Comparison of ENCODE assay signal across 7 cellular contexts in the genomic region with DNA sequence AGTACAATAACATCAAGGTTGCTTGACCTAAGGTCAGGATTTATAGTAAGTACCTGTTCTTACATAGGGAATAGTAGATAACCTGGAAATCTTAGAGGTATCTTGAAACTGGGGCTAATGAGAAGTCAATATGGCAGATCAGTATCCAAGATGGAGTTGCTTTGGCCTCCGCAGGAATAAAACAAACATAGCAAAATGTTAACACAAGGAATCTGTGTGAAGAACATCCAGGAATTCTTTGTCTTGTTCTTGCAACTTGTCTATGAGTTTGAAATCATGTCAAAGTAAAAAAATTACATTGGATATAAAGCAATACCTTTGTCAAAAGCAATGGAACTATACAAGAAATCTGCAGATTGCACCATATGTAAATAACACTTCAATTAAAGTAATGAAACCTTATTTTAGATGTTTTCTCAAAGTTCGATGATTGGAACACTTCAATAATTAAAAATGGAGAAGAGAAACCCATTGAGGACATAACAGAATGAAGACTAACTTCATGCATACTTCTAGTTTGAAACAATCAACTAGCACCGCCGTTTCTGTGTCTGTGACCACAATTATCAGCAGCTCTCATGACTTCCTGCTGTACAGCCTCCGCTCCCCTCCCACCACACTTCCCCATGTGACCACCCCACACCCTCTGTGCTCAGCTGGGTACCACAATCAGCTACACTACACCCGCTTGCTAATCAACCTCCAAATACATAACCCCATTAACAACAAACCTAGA. TPM values are rescaled to one million over a fixed set of nuclear protein-coding genes. Genes with fewer than 3 reads are reported as not detected.
DNase-seq lines count a peak whose midpoint lies in the region; ATAC-seq and TF ChIP-seq lines count a peak whose summit lies in the region.

No MANE protein-coding gene starts in this region.

- H3K36me3 Mint-ChIP-seq in T-cell: peaks cover 26% of the 10 kb centered on the region
- peaks cover 2% of the 10 kb centered on the region for H3K36me3 Mint-ChIP-seq in osteocyte (ENCODE audit: unreplicated experiment)

- no peak overlapping the region for H3K4me3 ChIP-seq in thyroid gland (replicated peaks in 1 of 3)

- TF ChIP-seq CTCF in osteocyte (IDR thresholded peaks at IDR 0.05): no peak
- no peak for TF ChIP-seq CTCF in thyroid gland (IDR thresholded peaks at IDR 0.05)

- H3K27ac Mint-ChIP-seq in T-cell (peak overlapping the region; percentile 53 to 68), osteocyte (ENCODE audit: unreplicated experiment) (no peak overlapping the region)

- no peaks in the 10 kb centered on the region for H3K27me3 Mint-ChIP-seq in T-cell
- H3K27me3 Mint-ChIP-seq in osteocyte (ENCODE audit: unreplicated experiment): no peaks in the 10 kb centered on the region

- WGBS in thyroid gland, 2 donors: 86% methylated on average over 6 of the region's 6 CpGs

- H3K36me3 ChIP-seq in thyroid gland: no peaks in the 10 kb centered on the region

- no peaks in the 10 kb centered on the region for H3K4me1 ChIP-seq in thyroid gland

- CTCF ChIA-PET in T-cell (lab: Charles Lee): interaction anchor here in 1 of 2 donors (0.6 to 0.7 kb wide), 3 partner anchors 24 to 209 kb away, joined by 3 to 4 read pairs (median 3); no protein-coding TSS in a partner anchor

- no peak overlapping the region for H3K27ac ChIP-seq in thyroid gland

- H3K4me1 Mint-ChIP-seq in T-cell (peaks cover 20 to 22% (median 20%) of the 10 kb centered on the region in 3 donors), osteocyte (ENCODE audit: unreplicated experiment) (no peaks in the 10 kb centered on the region)

- no peak for TF ChIP-seq POLR2A in thyroid gland (IDR thresholded peaks at IDR 0.05)

- ATAC-seq in HG02981 (IDR thresholded peaks at IDR 0.05; ENCODE audit: unreplicated experiment) (peak; percentile 99), T-cell (replicated peaks in 1 of 4) (peak; percentile 94 to 100 (median 100))

- H3K9me3 Mint-ChIP-seq in T-cell: no peaks in the 10 kb centered on the region
- H3K9me3 Mint-ChIP-seq in osteocyte (ENCODE audit: unreplicated experiment): no peaks in the 10 kb centered on the region

- intact Hi-C loops in thyroid gland (cut with DNase I): no loop called here

- POLR2A ChIA-PET in T-cell (lab: Charles Lee): no interaction called here

- DNase-seq in GM19238 (ENCODE audit: insufficient read length, low spot score): peak; percentile 58
- DNase-seq in T-cell: peak in 33 of 34 experiments; percentile 17 to 73 (median 51)
- DNase-seq in foreskin melanocyte: peak; percentile 27
- DNase-seq in osteocyte (ENCODE audit: extremely low spot score, unreplicated experiment): no peak
- DNase-seq in thyroid gland: no peak
- DNase-seq in NCI-H345 treated with DMSO at 0.1 percent for 48 hours (lab: John Stamatoyannopoulos, UW; ENCODE audit: unreplicated experiment): no peak

- no peaks in the 10 kb centered on the region for H3K27me3 ChIP-seq in thyroid gland

- H3K4me3 Mint-ChIP-seq in T-cell (peak overlapping the region; percentile 4 to 41 (median 24)), osteocyte (ENCODE audit: unreplicated experiment) (no peak overlapping the region)

- no peaks in the 10 kb centered on the region for H3K9me3 ChIP-seq in thyroid gland

RNA-seq across cellular contexts. Expression of a gene that starts 27.6 kb away (rescaled TPM):
- total RNA-seq in T-cell (1 to 10 TPM; 5.2 to 9.0 (median 7.4) TPM), osteocyte (11.1 and 11.5 TPM in 2 replicates), thyroid gland (10 to 100 TPM in 2 of 4 donors, 1 to 10 TPM in 2; 5.3 to 19.9 (median 13.3) TPM)

RNA-seq across cellular contexts. Expression of a gene that starts 27.8 kb away (rescaled TPM):
- total RNA-seq in T-cell: 10 to 100 TPM; 33.4 to 55.5 (median 44.3) TPM
- 57.7 and 59.2 TPM in 2 replicates for total RNA-seq in osteocyte
- total RNA-seq in thyroid gland: 100 to 1,000 TPM in 3 of 4 donors, 10 to 100 TPM in 1; 48.1 to 166 (median 140) TPM

Comparison
In these comparisons a context has a peak if more than half of its experiments do, and no peak if none do; other contexts are left out.
1. DNase-seq: peak in GM19238 (single experiment), T-cell (33 of 34) and foreskin melanocyte (single experiment); none in osteocyte (single experiment), thyroid gland (0 of 2) and NCI-H345 treated with DMSO at 0.1 percent for 48 hours (single experiment).